In genomic region chr22:23635291-23635690, GRCh38 we compare ENCODE assay signal across 5 cellular contexts. TPM values are rescaled to one million over a fixed set of nuclear protein-coding genes. Genes with fewer than 3 reads are reported as not detected.
"Had no signal": no experiment of that assay in that cellular context is flagged by ENCODE, and none has a peak within 500 bp of the region (broad histone marks: within the 10 kb centered on the region; RNA-seq: fewer than 3 reads in every experiment).

No MANE protein-coding gene starts in this region.

RNA-seq across cellular contexts. Expression of gene DRICH1, which starts 3.2 kb away (rescaled TPM):
- total RNA-seq: HT-29, IMR-90 had no signal

RNA-seq across cellular contexts. Expression of gene IGLL1, which starts 55.2 kb away (rescaled TPM):
- total RNA-seq: HepG2, HT-29, HT1080, IMR-90 had no signal

RNA-seq across cellular contexts. Expression of gene RGL4, which starts 55.5 kb away (rescaled TPM):
- total RNA-seq: HepG2, HT-29, HT1080, IMR-90, K562 had no signal
